In genomic region chr6:15456422-15456821, GRCh38 we compare ENCODE assay signal across 20 cellular contexts.
DNase-seq lines count a peak whose midpoint lies in the region; ATAC-seq and TF ChIP-seq lines count a peak whose summit lies in the region.
"Had no signal": no experiment of that assay in that cellular context is flagged by ENCODE, and none has a peak within 500 bp of the region (broad histone marks: within the 10 kb centered on the region; RNA-seq: fewer than 3 reads in every experiment).

No MANE protein-coding gene starts in this region.

- H3K9me2 ChIP-seq in PC-3 (replicated peaks; ENCODE audit: low read length), result no peaks in the 10 kb centered on the region

- peaks cover 37% of the 10 kb centered on the region for H3K4me1 Mint-ChIP-seq in type B pancreatic cell (ENCODE audit: unreplicated experiment)

- DNase-seq in NCI-H146 (lab: John Stamatoyannopoulos, UW) (peak; percentile 14), NCI-H146 treated with DMSO at 0.1 percent for 48 hours (lab: John Stamatoyannopoulos, UW; ENCODE audit: unreplicated experiment) (no peak), PC-3 (peak; percentile 56), iris pigment epithelial cell (ENCODE audit: low read depth) (peak; percentile 22), type B pancreatic cell (ENCODE audit: extremely low spot score, unreplicated experiment) (no peak), NCI-H1930 (lab: John Stamatoyannopoulos, UW) (no peak), ascending aorta (ENCODE audit: low spot score in 2 of 2) (no peak)
- DNase-seq: 8988T; BE2C; CD4-positive, CD25-positive, alpha-beta regulatory T cell; COR-L47; GF-D8; KBM-7; NCI-H2029; NCI-H510A; NCI-H774; Peyer's patch had no signal

- POLR2A ChIA-PET in PC-3 (lab: Charles Lee; ENCODE audit: unreplicated experiment), result interaction anchor here (0.5 kb wide), 1 partner anchor 15 kb away, joined by 5 read pairs; no protein-coding TSS in a partner anchor

- CTCF ChIA-PET in PC-3 (lab: Charles Lee), result no interaction called here

- peak; percentile 52 for ATAC-seq in PC-3
- no peak for ATAC-seq in GM21529 (IDR thresholded peaks at IDR 0.05; ENCODE audit: unreplicated experiment)
- ATAC-seq: HepG2, Right ventricle myocardium inferior had no signal

- intact Hi-C loops in PC-3 (cut with micrococcal nuclease) (no loop called here), ascending aorta (cut with DNase I) (no loop called here)

- no peaks in the 10 kb centered on the region for H3K27me3 ChIP-seq in PC-3 (ENCODE audit: low read length)
- no peaks in the 10 kb centered on the region for H3K27me3 ChIP-seq in ascending aorta
- H3K27me3 ChIP-seq: BE2C, Peyer's patch had no signal

- no peaks in the 10 kb centered on the region for H3K27me3 Mint-ChIP-seq in type B pancreatic cell
- H3K27me3 Mint-ChIP-seq: CD4-positive, CD25-positive, alpha-beta regulatory T cell had no signal

- H3K9me3 Mint-ChIP-seq in type B pancreatic cell, result no peaks in the 10 kb centered on the region
- H3K9me3 Mint-ChIP-seq: CD4-positive, CD25-positive, alpha-beta regulatory T cell had no signal

- H4K20me1 ChIP-seq in PC-3 (ENCODE audit: low read length), result no peaks in the 10 kb centered on the region

- peak overlapping the region; percentile 52 for H3K27ac Mint-ChIP-seq in type B pancreatic cell
- H3K27ac Mint-ChIP-seq: CD4-positive, CD25-positive, alpha-beta regulatory T cell had no signal

- H3K9me3 ChIP-seq in PC-3 (ENCODE audit: low read length), result no peaks in the 10 kb centered on the region
- no peaks in the 10 kb centered on the region for H3K9me3 ChIP-seq in ascending aorta
- H3K9me3 ChIP-seq: BE2C, Peyer's patch had no signal

- H3K9ac ChIP-seq in PC-3 (ENCODE audit: low read length), result no peak overlapping the region

- H3K79me2 ChIP-seq in PC-3 (ENCODE audit: low read length), result peaks cover 15% of the 10 kb centered on the region

- TF ChIP-seq CTCF in PC-3 (conservative IDR thresholded peaks at IDR 0.05; ENCODE audit: low read depth, low read length) (no peak), type B pancreatic cell (conservative IDR thresholded peaks at IDR 0.05) (no peak), ascending aorta (IDR thresholded peaks at IDR 0.05) (no peak)

- peaks cover 30% of the 10 kb centered on the region for H3K36me3 Mint-ChIP-seq in type B pancreatic cell

- no TSS peak for BruUV-seq in PC-3 (replicated peaks; lab: Mats Ljungman, UMichigan)

- H3F3A ChIP-seq in PC-3 (ENCODE audit: low read length, unreplicated experiment), result no peaks in the 10 kb centered on the region

- H3K4me2 ChIP-seq in PC-3 (ENCODE audit: low read length), result peak overlapping the region; percentile 55

- H3K4me3 ChIP-seq in PC-3 (ENCODE audit: low read length) (no peak overlapping the region), ascending aorta (no peak overlapping the region)
- H3K4me3 ChIP-seq: Peyer's patch had no signal

- H3K36me3 ChIP-seq in PC-3 (ENCODE audit: low read depth, low read length) (0 out of 2 replicates have a peak, but pooled peaks cover 4% of the 10 kb centered on the region), ascending aorta (no peaks in the 10 kb centered on the region)

- H3K4me1 ChIP-seq in PC-3 (ENCODE audit: insufficient read depth, low read length), result peaks cover 33% of the 10 kb centered on the region
- peaks cover 0 to 8% of the 10 kb centered on the region in 2 donors for H3K4me1 ChIP-seq in ascending aorta
- H3K4me1 ChIP-seq: Peyer's patch had no signal

- peak overlapping the region; percentile 73 for H3K27ac ChIP-seq in PC-3 (ENCODE audit: low read length)
- H3K27ac ChIP-seq in ascending aorta, result no peak overlapping the region
- H3K27ac ChIP-seq: Peyer's patch had no signal

- H3K4me3 Mint-ChIP-seq in type B pancreatic cell, result no peak overlapping the region
- H3K4me3 Mint-ChIP-seq: CD4-positive, CD25-positive, alpha-beta regulatory T cell had no signal

- H2AFZ ChIP-seq in PC-3 (ENCODE audit: low read length), result no peak overlapping the region

Comparison
In these comparisons a context has a peak if more than half of its experiments do, and no peak if none do; other contexts are left out.
1. DNase-seq: peak in NCI-H146 (single experiment), PC-3 (single experiment) and iris pigment epithelial cell (single experiment); none in NCI-H146 treated with DMSO at 0.1 percent for 48 hours (single experiment), type B pancreatic cell (single experiment), NCI-H1930 (0 of 2) and ascending aorta (0 of 2).